In the genomic region with DNA sequence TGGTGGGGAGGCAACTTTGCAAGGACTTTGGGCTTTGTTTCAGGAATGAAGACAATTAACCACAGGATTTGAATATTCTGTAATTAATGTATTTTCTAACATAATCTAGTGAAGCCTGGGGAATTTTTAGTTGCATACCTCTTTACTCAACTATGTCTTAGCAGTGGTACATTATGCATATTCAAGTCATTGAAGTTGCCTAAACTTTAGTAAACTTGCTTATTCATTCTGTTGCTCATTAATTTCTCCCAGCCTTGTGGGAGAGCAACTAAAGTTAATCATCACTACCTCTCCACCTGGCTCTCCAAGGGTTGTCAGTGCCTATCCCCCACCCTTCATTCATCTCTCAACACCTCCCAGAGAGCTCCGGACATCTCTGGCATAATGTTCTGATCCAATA, we compare ENCODE assay signal across 20 cellular contexts. TPM values are rescaled to one million over a fixed set of nuclear protein-coding genes. Genes with fewer than 3 reads are reported as not detected.
DNase-seq lines count a peak whose midpoint lies in the region; ATAC-seq and TF ChIP-seq lines count a peak whose summit lies in the region.
"Had no signal": no experiment of that assay in that cellular context is flagged by ENCODE, and none has a peak within 500 bp of the region (broad histone marks: within the 10 kb centered on the region; RNA-seq: fewer than 3 reads in every experiment).

No MANE protein-coding gene starts in this region.

- H4K20me1 ChIP-seq in mammary epithelial cell (ENCODE audit: insufficient read depth, low read length), result no peaks in the 10 kb centered on the region
- no peaks in the 10 kb centered on the region for H4K20me1 ChIP-seq in Karpas-422 (ENCODE audit: insufficient read depth, low read depth, low read length)

- H3K4me3 ChIP-seq in mammary epithelial cell (replicated peaks in 1 of 3; ENCODE audit: insufficient read depth in 1 of 3, low read depth in 2 of 3, low read length in 3 of 3) (no peak overlapping the region), breast epithelium (no peak overlapping the region), Karpas-422 (ENCODE audit: low read length) (no peak overlapping the region), kidney epithelial cell (ENCODE audit: low read depth, low read length) (no peak overlapping the region)
- H3K4me3 ChIP-seq: K562, PC-9, SJSA1 had no signal

- in situ Hi-C loops in mammary epithelial cell (cut with MboI; ENCODE audit: low sequenced_read_pairs in 2 of 2), result loop anchor here (10.0 to 25.0 kb wide), 3 partner anchors 121 to 281 kb away; no protein-coding TSS in a partner anchor

- H2AFZ ChIP-seq in mammary epithelial cell (ENCODE audit: low read depth, low read length) (no peak overlapping the region), Karpas-422 (ENCODE audit: low read length) (no peak overlapping the region)
- H2AFZ ChIP-seq: PC-9 had no signal

- H3K79me2 ChIP-seq in mammary epithelial cell (ENCODE audit: insufficient read depth, low read length) (no peaks in the 10 kb centered on the region), Karpas-422 (ENCODE audit: low read length) (no peaks in the 10 kb centered on the region)

- H3K4me2 ChIP-seq in mammary epithelial cell (ENCODE audit: insufficient read depth, low read depth, low read length) (no peak overlapping the region), Karpas-422 (ENCODE audit: low read depth, low read length, poor library complexity, severe bottlenecking) (no peak overlapping the region)
- H3K4me2 ChIP-seq: PC-9 had no signal

- CTCF ChIA-PET in mammary epithelial cell (lab: Charles Lee; ENCODE audit: low non-redundant PET), result no interaction called here

- dilution Hi-C loops in mammary epithelial cell (cut with HindIII; ENCODE audit: low sequenced_read_pairs), result no loop called here

- BruUV-seq in mammary epithelial cell (replicated peaks; lab: Mats Ljungman, UMichigan), result no TSS peak

- peak; percentile 12 for DNase-seq in mammary epithelial cell
- no peak for DNase-seq in breast epithelium (ENCODE audit: low spot score in 2 of 2)
- DNase-seq in Karpas-422, result peak; percentile 36
- DNase-seq in kidney epithelial cell (ENCODE audit: low read depth), result peak; percentile 38
- DNase-seq: DMS 273 treated with DMSO at 0.1 percent for 48 hours, GF-D8, H7, NCI-H1417 treated with DMSO at 0.1 percent for 48 hours, NCI-H2029, NCI-H2171, NCI-H446 treated with DMSO at 0.1 percent for 48 hours, NCI-H82, PC-9 had no signal

- H3K27ac ChIP-seq in mammary epithelial cell (ENCODE audit: insufficient read depth, low read depth, low read length) (no peak overlapping the region), breast epithelium (no peak overlapping the region), Karpas-422 (ENCODE audit: low read length) (no peak overlapping the region)
- H3K27ac ChIP-seq: C4-2B, PC-9, SJSA1 had no signal

- no peak for ATAC-seq in GM19452 (IDR thresholded peaks at IDR 0.05; ENCODE audit: unreplicated experiment)
- ATAC-seq in HG03097 (IDR thresholded peaks at IDR 0.05; ENCODE audit: low FRiP score, unreplicated experiment), result no peak
- ATAC-seq in GM18517 (IDR thresholded peaks at IDR 0.05; ENCODE audit: unreplicated experiment), result no peak
- ATAC-seq: K562 had no signal

- TF ChIP-seq POLR2A in breast epithelium (IDR thresholded peaks at IDR 0.05), result no peak

- intact Hi-C loops in mammary epithelial cell (cut with micrococcal nuclease) (loop anchor here (5.0 kb wide), 1 partner anchor 1114 kb away; no protein-coding TSS in a partner anchor), breast epithelium (cut with DNase I; ENCODE audit: low total_unique reads) (no loop called here)

- H3K36me3 ChIP-seq in mammary epithelial cell (ENCODE audit: insufficient read depth, low read length) (no peaks in the 10 kb centered on the region), breast epithelium (no peaks in the 10 kb centered on the region), Karpas-422 (ENCODE audit: insufficient read depth, low read length) (no peaks in the 10 kb centered on the region), kidney epithelial cell (ENCODE audit: control insufficient read depth, insufficient read depth, low read length) (no peaks in the 10 kb centered on the region)
- H3K36me3 ChIP-seq: SJSA1 had no signal

- peaks cover 28% of the 10 kb centered on the region for H3K4me1 ChIP-seq in mammary epithelial cell (ENCODE audit: insufficient read depth, low read length)
- H3K4me1 ChIP-seq in breast epithelium, result no peaks in the 10 kb centered on the region
- H3K4me1 ChIP-seq in Karpas-422 (ENCODE audit: low read length), result no peaks in the 10 kb centered on the region
- H3K4me1 ChIP-seq: SJSA1 had no signal

- H3K9me3 ChIP-seq in mammary epithelial cell (replicated peaks; ENCODE audit: insufficient read depth, low read length), result no peaks in the 10 kb centered on the region
- H3K9me3 ChIP-seq in breast epithelium, result no peaks in the 10 kb centered on the region
- no peaks in the 10 kb centered on the region for H3K9me3 ChIP-seq in Karpas-422 (ENCODE audit: low read length)
- H3K9me3 ChIP-seq: SJSA1 had no signal

- no peaks in the 10 kb centered on the region for H3K27me3 ChIP-seq in mammary epithelial cell (ENCODE audit: insufficient read depth, low read length)
- no peaks in the 10 kb centered on the region for H3K27me3 ChIP-seq in breast epithelium
- H3K27me3 ChIP-seq in Karpas-422 (ENCODE audit: low read length), result no peaks in the 10 kb centered on the region
- H3K27me3 ChIP-seq in kidney epithelial cell (ENCODE audit: control insufficient read depth, insufficient read depth, low read length), result no peaks in the 10 kb centered on the region
- H3K27me3 ChIP-seq: SJSA1 had no signal

- H3K9me2 ChIP-seq in Karpas-422 (replicated peaks; ENCODE audit: insufficient read depth, low read length), result no peaks in the 10 kb centered on the region

- TF ChIP-seq CTCF in mammary epithelial cell (conservative IDR thresholded peaks at IDR 0.05 in 1 of 2, IDR thresholded peaks at IDR 0.05 in 1 of 2; ENCODE audit: extremely low read depth in 1 of 2, insufficient read depth in 1 of 2, low read depth in 1 of 2, low read length in 2 of 2) (no peak), breast epithelium (IDR thresholded peaks at IDR 0.05) (no peak), kidney epithelial cell (IDR thresholded peaks at IDR 0.05; ENCODE audit: insufficient read depth, low read length, poor library complexity, severe bottlenecking) (no peak)

- no peak overlapping the region for H3K9ac ChIP-seq in mammary epithelial cell (ENCODE audit: insufficient read depth, low read length)
- H3K9ac ChIP-seq in Karpas-422 (ENCODE audit: low read length), result no peak overlapping the region

- 100% methylated on average over 1 of the region's 1 CpG for WGBS in mammary epithelial cell (ENCODE audit: low coverage, missing lambda C conversion rate)

RNA-seq across cellular contexts. Expression of gene IFNG-AS1, which starts 54.2 kb away (rescaled TPM):
- total RNA-seq in mammary epithelial cell, result not detected
- polyA plus RNA-seq in mammary epithelial cell, result not detected
- not detected for polyA minus RNA-seq in mammary epithelial cell
- under 1 TPM in 1 of 3 donors, not detected in 2; 0.16 TPM for total RNA-seq in breast epithelium
- not detected in 2 replicates for total RNA-seq in Karpas-422 (2014; rRNA removed; shearing (Covaris generic); ENCODE audit: low replicate concordance)
- not detected in 2 replicates for total RNA-seq in kidney epithelial cell
- total RNA-seq: A673, H7, K562, PC-9, SJSA1 had no signal
- polyA plus RNA-seq: K562 had no signal

Comparison
In these comparisons a context has a peak if more than half of its experiments do, and no peak if none do; other contexts are left out.
1. DNase-seq: peak in mammary epithelial cell (single experiment), Karpas-422 (single experiment) and kidney epithelial cell (single experiment); none in breast epithelium (0 of 2).